ENCODE assay signal across 1 cellular context in genomic region chr14:58923751-58924405, GRCh38.
TF ChIP-seq lines count a peak whose summit lies in the region.

No MANE protein-coding gene starts in this region.

TF ChIP-seq in IMR-90, 13 proteins besides CTCF, POLR2A, EP300 and RAD21 (continued from another document):
- TF ChIP-seq ELK1 (IDR thresholded peaks at IDR 0.05; ENCODE audit: borderline replicate concordance, low read depth, low read length) (no peak), FOS (IDR thresholded peaks at IDR 0.05; ENCODE audit: low read depth, low read length) (no peak), BHLHE40 (IDR thresholded peaks at IDR 0.05; ENCODE audit: low read depth, low read length) (no peak), CEBPB (IDR thresholded peaks at IDR 0.05; ENCODE audit: low read depth, low read length) (no peak), USF2 (IDR thresholded peaks at IDR 0.05; ENCODE audit: low read depth, low read length) (no peak), MAFK (IDR thresholded peaks at IDR 0.05; ENCODE audit: low read depth, low read length) (no peak), NFE2L2 (IDR thresholded peaks at IDR 0.05; ENCODE audit: low read depth, low read length) (no peak), RCOR1 (IDR thresholded peaks at IDR 0.05; ENCODE audit: insufficient replicate concordance, low read length) (no peak), RFX5 (IDR thresholded peaks at IDR 0.05; ENCODE audit: low read depth, low read length) (no peak), CHD1 (IDR thresholded peaks at IDR 0.05; ENCODE audit: low read depth, low read length) (no peak), MXI1 (IDR thresholded peaks at IDR 0.05; ENCODE audit: borderline replicate concordance, low read depth, low read length) (no peak)
TF ChIP-seq in IMR-90: peak in this region for 0.
